ENCODE assay signal across 8 cellular contexts in the genomic region with DNA sequence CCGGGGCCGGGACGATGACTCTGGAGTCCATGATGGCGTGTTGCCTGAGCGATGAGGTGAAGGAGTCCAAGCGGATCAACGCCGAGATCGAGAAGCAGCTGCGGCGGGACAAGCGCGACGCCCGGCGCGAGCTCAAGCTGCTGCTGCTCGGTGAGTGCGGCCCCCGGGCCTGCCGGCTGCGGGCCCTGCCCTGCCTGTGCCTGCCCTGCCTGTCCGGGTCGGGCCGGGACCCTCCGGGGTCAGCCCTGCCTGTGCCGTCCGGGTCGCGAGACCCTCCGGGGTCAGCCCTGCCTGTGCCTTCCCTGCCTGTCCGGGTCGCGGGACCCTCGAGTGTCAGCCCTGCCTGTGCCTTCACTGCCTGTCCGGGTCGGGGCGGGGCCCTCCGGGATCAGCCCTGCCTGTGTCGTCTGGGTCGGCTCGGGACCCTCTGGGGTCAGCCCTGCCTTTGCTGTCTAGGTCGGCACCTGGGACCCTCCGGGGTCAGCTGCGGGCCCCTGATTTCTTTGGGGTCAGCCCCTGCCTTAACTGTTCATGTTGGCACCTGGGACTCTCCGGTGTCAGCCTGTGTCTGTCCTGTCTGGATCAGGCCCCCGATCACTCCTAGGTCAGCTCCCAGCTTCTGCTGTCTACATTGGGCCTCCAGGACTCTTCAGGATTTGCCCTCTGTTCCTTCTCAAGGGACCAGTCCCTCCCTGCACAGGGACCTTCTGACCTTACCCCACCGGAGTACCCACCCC. TPM values are rescaled to one million over a fixed set of nuclear protein-coding genes. Genes with fewer than 3 reads are reported as not detected.
DNase-seq lines count a peak whose midpoint lies in the region; ATAC-seq and TF ChIP-seq lines count a peak whose summit lies in the region.

No MANE protein-coding gene starts in this region.

- in situ Hi-C loops in gastrocnemius medialis (cut with MboI; ENCODE audit: low sequenced_read_pairs in 4 of 4) = loop anchor here in 1 of 4 donors (25.0 kb wide), 1 partner anchor 133 kb away; no protein-coding TSS in a partner anchor

- H3K9me3 ChIP-seq in HUES6 (ENCODE audit: control insufficient read depth, insufficient read depth, low read depth, low read length) (no peaks in the 10 kb centered on the region), gastrocnemius medialis (no peaks in the 10 kb centered on the region)

- peak; percentile 12 for ATAC-seq in GM18520 (IDR thresholded peaks at IDR 0.05; ENCODE audit: unreplicated experiment)
- ATAC-seq in gastrocnemius medialis = no peak
- no peak for ATAC-seq in GM19455 (IDR thresholded peaks at IDR 0.05; ENCODE audit: unreplicated experiment)

- H3K27ac ChIP-seq in HUES6 (ENCODE audit: low read depth, low read length) (no peak overlapping the region), gastrocnemius medialis (peak overlapping the region; percentile 79 to 92 (median 85))

- H3K4me1 ChIP-seq in HUES6 (ENCODE audit: control insufficient read depth, insufficient read depth, low read length) = peaks cover 26% of the 10 kb centered on the region
- H3K4me1 ChIP-seq in gastrocnemius medialis = peaks cover 39 to 50% of the 10 kb centered on the region in 2 donors

- TF ChIP-seq CTCF in foreskin fibroblast (IDR thresholded peaks at IDR 0.05; ENCODE audit: low read depth, low read length) (no peak), gastrocnemius medialis (IDR thresholded peaks at IDR 0.05 in 4 of 5, conservative IDR thresholded peaks at IDR 0.05 in 1 of 5) (no peak)

- intact Hi-C loops in gastrocnemius medialis (cut with DNase I; ENCODE audit: low total_unique reads) = loop anchor here (1.0 to 5.0 kb wide), 3 partner anchors 22 to 198 kb away; a partner anchor contains a TSS

- H3K4me3 ChIP-seq in HUES6 (ENCODE audit: low read depth, low read length) (peak overlapping the region; percentile 97), foreskin fibroblast (ENCODE audit: low read depth in 1 of 2, low read length in 2 of 2) (peak overlapping the region; percentile 79 to 96), gastrocnemius medialis (peak overlapping the region; percentile 69 to 84 (median 78))

- TF ChIP-seq POLR2A in gastrocnemius medialis (IDR thresholded peaks at IDR 0.05) = no peak

- H3K36me3 ChIP-seq in HUES6 (ENCODE audit: control insufficient read depth, insufficient read depth, low read length) (no peaks in the 10 kb centered on the region), gastrocnemius medialis (no peaks in the 10 kb centered on the region)

- DNase-seq in activated T-cell treated with anti-CD3 and anti-CD28 coated beads, Interleukin-2, amount 50 U/mL, for 1 hour = peak; percentile 56
- DNase-seq in foreskin fibroblast (peak in 1 of 2 donors; percentile 55), gastrocnemius medialis (no peak), NCI-H446 treated with DMSO at 0.1 percent for 48 hours (lab: John Stamatoyannopoulos, UW) (no peak), NCI-H510A (lab: John Stamatoyannopoulos, UW) (no peak)

- H3K27me3 ChIP-seq in HUES6 (ENCODE audit: control insufficient read depth, insufficient read depth, low read length) (no peaks in the 10 kb centered on the region), gastrocnemius medialis (no peaks in the 10 kb centered on the region)

- H3K9ac ChIP-seq in HUES6 (ENCODE audit: low read length) = peak overlapping the region; percentile 78

RNA-seq across cellular contexts. Expression of a gene that starts 0.6 kb away (rescaled TPM):
- total RNA-seq in gastrocnemius medialis = 10 to 100 TPM; 38.3 to 72.5 (median 68.5) TPM

RNA-seq across cellular contexts. Expression of a gene that starts 32.5 kb away (rescaled TPM):
- total RNA-seq in gastrocnemius medialis = 100 to 1,000 TPM; 437 to 686 (median 474) TPM

RNA-seq across cellular contexts. Expression of a gene that starts 41.0 kb away (rescaled TPM):
- 1 to 10 TPM in 1 of 4 donors, under 1 TPM in 3; 0.51 to 1.2 (median 0.81) TPM for total RNA-seq in gastrocnemius medialis
